In the genomic region with DNA sequence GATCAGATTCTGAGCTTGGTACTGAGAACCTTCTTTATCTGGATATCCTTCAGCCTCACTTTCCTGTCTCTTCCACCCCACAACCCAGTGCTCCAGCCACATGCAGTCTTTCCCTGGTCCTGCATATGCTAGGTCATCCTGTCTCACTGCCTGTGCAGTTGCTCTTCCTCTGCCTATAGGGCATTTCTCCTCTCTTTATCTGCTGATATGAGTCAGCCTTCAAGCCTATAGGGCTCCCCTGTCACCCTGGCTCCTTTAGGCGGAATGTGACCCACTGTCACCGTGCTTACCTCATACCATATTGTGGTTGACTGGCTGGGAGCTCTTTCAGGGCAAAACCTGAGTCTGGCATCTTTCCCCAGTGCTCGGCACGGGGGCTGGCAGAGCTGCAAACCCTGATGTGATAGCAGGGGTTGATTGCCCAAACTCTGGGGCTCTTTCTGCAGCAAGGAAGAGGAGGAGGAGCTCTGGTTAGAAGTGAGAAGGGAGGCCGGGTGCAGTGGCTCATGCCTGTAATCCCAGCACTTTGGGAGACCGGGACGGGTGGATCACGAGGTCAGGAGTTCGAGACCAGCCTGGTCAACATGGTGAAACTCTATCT, we compare ENCODE assay signal across 24 cellular contexts. TPM values are rescaled to one million over a fixed set of nuclear protein-coding genes. Genes with fewer than 3 reads are reported as not detected.
DNase-seq lines count a peak whose midpoint lies in the region; ATAC-seq, FAIRE-seq and TF ChIP-seq lines count a peak whose summit lies in the region.
"Had no signal": no experiment of that assay in that cellular context is flagged by ENCODE, and none has a peak within 500 bp of the region (broad histone marks: within the 10 kb centered on the region; RNA-seq: fewer than 3 reads in every experiment).

No MANE protein-coding gene starts in this region.

- H3K4me1 ChIP-seq in GM12878 (ENCODE audit: control insufficient read depth, insufficient read depth, low read length) = no peaks in the 10 kb centered on the region
- H3K4me1 ChIP-seq: left ventricle myocardium inferior, thyroid gland had no signal

- no peak overlapping the region for H3K4me3 Mint-ChIP-seq in stimulated activated effector memory CD8-positive, alpha-beta T cell treated with anti-CD3 and anti-CD28 coated beads, Interleukin-12 subunit alpha, Interleukin-12 subunit beta, amount 100 ng/mL, for 72 hours
- H3K4me3 Mint-ChIP-seq in activated CD8-positive, alpha-beta memory T cell treated with anti-CD3 and anti-CD28 coated beads, Interleukin-2, amount 10 ng/mL, durations not matched to agents 7 days and 5 days = no peak overlapping the region
- H3K4me3 Mint-ChIP-seq: activated naive CD4-positive, alpha-beta T cell treated with anti-CD3 and anti-CD28 coated beads, Interleukin-2, amount 50 U/mL, for 24 hours had no signal

- H3K36me3 Mint-ChIP-seq in stimulated activated effector memory CD8-positive, alpha-beta T cell treated with anti-CD3 and anti-CD28 coated beads, Interleukin-12 subunit alpha, Interleukin-12 subunit beta, amount 100 ng/mL, for 72 hours = no peaks in the 10 kb centered on the region
- H3K36me3 Mint-ChIP-seq in activated CD8-positive, alpha-beta memory T cell treated with anti-CD3 and anti-CD28 coated beads, Interleukin-2, amount 10 ng/mL, durations not matched to agents 7 days and 5 days = no peaks in the 10 kb centered on the region
- H3K36me3 Mint-ChIP-seq: activated naive CD4-positive, alpha-beta T cell treated with anti-CD3 and anti-CD28 coated beads, Interleukin-2, amount 50 U/mL, for 24 hours had no signal

- no peaks in the 10 kb centered on the region; the same call in 1 of the 2 replicates for H4K20me1 ChIP-seq in GM12878 (ENCODE audit: control insufficient read depth, insufficient read depth)

- in situ Hi-C loops in GM12878 (cut with MboI) = no loop called here

- CTCF ChIA-PET in GM12878 (lab: Yijun Ruan, JAX) = interaction anchor here (1.3 to 4.1 kb wide), 3 partner anchors 20 to 132 kb away, joined by 4 to 22 read pairs (median 5); no protein-coding TSS in a partner anchor
- CTCF ChIA-PET in activated CD8-positive, alpha-beta memory T cell treated with anti-CD3 and anti-CD28 coated beads, Interleukin-2, amount 10 ng/mL, durations not matched to agents 7 days and 5 days (lab: Charles Lee) = interaction anchor here (0.9 to 1.2 kb wide), 5 partner anchors 10 to 59 kb away, joined by 3 to 4 read pairs (median 3); no protein-coding TSS in a partner anchor

- ATAC-seq in GM12878 = peak; percentile 45; the same call in 2 of the 3 replicates
- ATAC-seq in stimulated activated effector memory CD8-positive, alpha-beta T cell treated with anti-CD3 and anti-CD28 coated beads, Interleukin-12 subunit alpha, Interleukin-12 subunit beta, amount 100 ng/mL, for 72 hours = peak; percentile 50
- ATAC-seq in activated CD8-positive, alpha-beta memory T cell treated with anti-CD3 and anti-CD28 coated beads, Interleukin-2, amount 10 ng/mL, durations not matched to agents 7 days and 5 days = no peak

- TF ChIP-seq CTCF in GM12878 (IDR thresholded peaks at IDR 0.05 in 2 of 3, conservative IDR thresholded peaks at IDR 0.05 in 1 of 3; ENCODE audit: control insufficient read depth in 2 of 3, extremely low read depth in 1 of 3, insufficient read depth in 1 of 3, low read depth in 3 of 3, low read length in 3 of 3) = no peak

- H3K27me3 Mint-ChIP-seq in activated CD8-positive, alpha-beta memory T cell treated with anti-CD3 and anti-CD28 coated beads, Interleukin-2, amount 10 ng/mL, durations not matched to agents 7 days and 5 days = no peaks in the 10 kb centered on the region
- H3K27me3 Mint-ChIP-seq: activated naive CD4-positive, alpha-beta T cell treated with anti-CD3 and anti-CD28 coated beads, Interleukin-2, amount 50 U/mL, for 24 hours had no signal

- intact Hi-C loops in GM12878 (cut with micrococcal nuclease; ENCODE audit: unreplicated experiment) = no loop called here

- no peak overlapping the region for H3K27ac ChIP-seq in GM12878 (ENCODE audit: control insufficient read depth, insufficient read depth)
- H3K27ac ChIP-seq: coronary artery, left ventricle myocardium inferior, thyroid gland had no signal

- no peak for FAIRE-seq in GM12878 (lab: Jason Lieb, UNC)
- FAIRE-seq: GM19239 had no signal

- RAD21 ChIA-PET in GM12878 (lab: Charles Lee; ENCODE audit: unreplicated experiment) = no interaction called here

- peak; percentile 22 for DNase-seq in SIG-M5 treated with dmso at 0.1 percent for 504 hours (lab: John Stamatoyannopoulos, UW; ENCODE audit: unreplicated experiment)
- DNase-seq in SIG-M5 (lab: John Stamatoyannopoulos, UW) = no peak
- peak; percentile 70 for DNase-seq in NCI-H226
- no peak for DNase-seq in GM12878 (ENCODE audit: low read depth, low spot score)
- no peak for DNase-seq in stimulated activated effector memory CD8-positive, alpha-beta T cell treated with anti-CD3 and anti-CD28 coated beads, Interleukin-12 subunit alpha, Interleukin-12 subunit beta, amount 100 ng/mL, for 72 hours (ENCODE audit: low spot score in 2 of 2)
- no peak for DNase-seq in dedifferentiated amniotic fluid mesenchymal stem cell (ENCODE audit: extremely low spot score)
- no peak for DNase-seq in kidney tubule cell (ENCODE audit: low spot score)
- no peak for DNase-seq in activated CD8-positive, alpha-beta memory T cell treated with anti-CD3 and anti-CD28 coated beads, Interleukin-2, amount 10 ng/mL, durations not matched to agents 7 days and 5 days
- DNase-seq: activated CD4-positive, alpha-beta T cell treated with anti-CD3 and anti-CD28 coated beads for 48 hours; activated T-cell treated with anti-CD3 and anti-CD28 coated beads for 4 hours; DMS79; foreskin fibroblast; HCEC 1CT; left ventricle myocardium inferior; NCI-H187; NCI-H446; SHP77 treated with DMSO at 0.1 percent for 48 hours; T-helper 9 cell; thyroid gland had no signal

- no peaks in the 10 kb centered on the region for H3K9me3 ChIP-seq in GM12878 (replicated peaks; ENCODE audit: control insufficient read depth, insufficient read depth, low read length)
- H3K9me3 ChIP-seq: left ventricle myocardium inferior, thyroid gland had no signal

- WGBS in GM12878 (ENCODE audit: insufficient coverage, insufficient replicate concordance, low lambda C conversion rate, missing lambda C conversion rate) = 52% methylated on average over 9 of the region's 9 CpGs

- H3K4me1 Mint-ChIP-seq in stimulated activated effector memory CD8-positive, alpha-beta T cell treated with anti-CD3 and anti-CD28 coated beads, Interleukin-12 subunit alpha, Interleukin-12 subunit beta, amount 100 ng/mL, for 72 hours = no peaks in the 10 kb centered on the region
- no peaks in the 10 kb centered on the region for H3K4me1 Mint-ChIP-seq in activated CD8-positive, alpha-beta memory T cell treated with anti-CD3 and anti-CD28 coated beads, Interleukin-2, amount 10 ng/mL, durations not matched to agents 7 days and 5 days
- H3K4me1 Mint-ChIP-seq: activated naive CD4-positive, alpha-beta T cell treated with anti-CD3 and anti-CD28 coated beads, Interleukin-2, amount 50 U/mL, for 24 hours had no signal

- SMC1A ChIA-PET in GM12878 (lab: Charles Lee; ENCODE audit: uncharacterized antibody, unreplicated experiment) = interaction anchor here (0.9 to 2.6 kb wide), 3 partner anchors 10 to 21 kb away, joined by 3 to 8 read pairs (median 3); no protein-coding TSS in a partner anchor

- H3K36me3 ChIP-seq in GM12878 (ENCODE audit: control insufficient read depth in 2 of 2, insufficient read depth in 2 of 2, low read length in 1 of 2) = no peaks in the 10 kb centered on the region
- H3K36me3 ChIP-seq: left ventricle myocardium inferior, thyroid gland had no signal

- no peak for TF ChIP-seq POLR2A in GM12878 (IDR thresholded peaks at IDR 0.05; ENCODE audit: low read depth, low read length)

- TF ChIP-seq RAD21 in GM12878 (IDR thresholded peaks at IDR 0.05; ENCODE audit: insufficient read depth, low read depth, low read length) = no peak

- no peak overlapping the region for H2AFZ ChIP-seq in GM12878 (ENCODE audit: control insufficient read depth, low read depth, low read length)

- no peaks in the 10 kb centered on the region for H3K79me2 ChIP-seq in GM12878 (ENCODE audit: control insufficient read depth, insufficient read depth, low read length)

- BruUV-seq in GM12878 (replicated peaks; lab: Mats Ljungman, UMichigan) = no TSS peak

- TF ChIP-seq EP300 in GM12878 (IDR thresholded peaks at IDR 0.05; ENCODE audit: borderline replicate concordance in 1 of 2, control insufficient read depth in 1 of 2, low read depth in 2 of 2, low read length in 2 of 2) = no peak

- no peak overlapping the region for H3K4me2 ChIP-seq in GM12878 (ENCODE audit: control insufficient read depth, insufficient read depth)
- H3K4me2 ChIP-seq: smooth muscle cell had no signal

- POLR2A ChIA-PET in GM12878 (lab: Charles Lee) = no interaction called here

- no peaks in the 10 kb centered on the region for H3K27me3 ChIP-seq in GM12878 (replicated peaks in 1 of 2; ENCODE audit: control insufficient read depth in 2 of 2, insufficient read depth in 2 of 2, low read length in 1 of 2)
- H3K27me3 ChIP-seq: thyroid gland had no signal

- no peak overlapping the region for H3K4me3 ChIP-seq in GM12878
- H3K4me3 ChIP-seq: coronary artery, left ventricle myocardium inferior, smooth muscle cell, thyroid gland had no signal

- H3K27ac Mint-ChIP-seq in stimulated activated effector memory CD8-positive, alpha-beta T cell treated with anti-CD3 and anti-CD28 coated beads, Interleukin-12 subunit alpha, Interleukin-12 subunit beta, amount 100 ng/mL, for 72 hours = peak overlapping the region; percentile 54
- no peak overlapping the region for H3K27ac Mint-ChIP-seq in activated CD8-positive, alpha-beta memory T cell treated with anti-CD3 and anti-CD28 coated beads, Interleukin-2, amount 10 ng/mL, durations not matched to agents 7 days and 5 days
- H3K27ac Mint-ChIP-seq: activated naive CD4-positive, alpha-beta T cell treated with anti-CD3 and anti-CD28 coated beads, Interleukin-2, amount 50 U/mL, for 24 hours had no signal

- no peak overlapping the region for H3K9ac ChIP-seq in GM12878 (ENCODE audit: control insufficient read depth, insufficient read depth, low read length)

- H3K9me3 Mint-ChIP-seq in stimulated activated effector memory CD8-positive, alpha-beta T cell treated with anti-CD3 and anti-CD28 coated beads, Interleukin-12 subunit alpha, Interleukin-12 subunit beta, amount 100 ng/mL, for 72 hours = no peaks in the 10 kb centered on the region
- no peaks in the 10 kb centered on the region for H3K9me3 Mint-ChIP-seq in activated CD8-positive, alpha-beta memory T cell treated with anti-CD3 and anti-CD28 coated beads, Interleukin-2, amount 10 ng/mL, durations not matched to agents 7 days and 5 days (ENCODE audit: low read depth)
- H3K9me3 Mint-ChIP-seq: activated naive CD4-positive, alpha-beta T cell treated with anti-CD3 and anti-CD28 coated beads, Interleukin-2, amount 50 U/mL, for 24 hours had no signal

RNA-seq across cellular contexts. Expression of gene MEI1, which starts 26.3 kb away (rescaled TPM):
- total RNA-seq in GM12878 (2013; cell fraction: nucleolus; rRNA removed) = 33.1 and 40.8 TPM in 2 replicates
- total RNA-seq in GM12878 (2014; rRNA removed) = 33.4 and 42.2 TPM in 2 replicates
- 28.1 and 30.3 TPM in 2 replicates for total RNA-seq in GM12878 (2014; rRNA removed; fragmentation: Illumina TruSeq; extraction: Trizol)
- total RNA-seq in GM12878 (2021) = 31.0 and 33.1 TPM in 2 replicates
- polyA plus RNA-seq in GM12878 (2011; ENCODE audit: low read depth) = 49.4 TPM
- polyA plus RNA-seq in GM12878 (2011; rRNA removed) = 30.6 and 33.9 TPM in 2 replicates
- 47.3 and 55.1 TPM in 2 replicates for polyA plus RNA-seq in GM12878 (2011; cell fraction: cytosol; rRNA removed)
- polyA plus RNA-seq in GM12878 (2011; cell fraction: nucleus; rRNA removed) = 44.9 and 61.2 TPM in 2 replicates
- 45.8 and 48.1 TPM in 2 replicates for polyA plus RNA-seq in GM12878 (2012)
- 19.2 and 27.9 TPM in 2 replicates for polyA plus RNA-seq in GM12878 (2014; fragmentation: Illumina TruSeq; extraction: Trizol)
- 10 to 100 TPM; 32.3 to 37.7 TPM for polyA plus RNA-seq in GM12878 (2014; fragmentation: Nextera tagmentation; extraction: Ambion mirVana)
- polyA plus RNA-seq in GM12878 (2014; rRNA removed) = 44.8 and 47.3 TPM in 2 replicates
- polyA plus RNA-seq in GM12878 (2016; fragmentation: Nextera tagmentation; extraction: Ambion mirVana) = 10 to 100 TPM; 48.8 to 48.9 TPM
- 25.2 and 39.6 TPM in 2 replicates for polyA minus RNA-seq in GM12878 (2011; rRNA and poly(A)+ RNA removed)
- 7.6 and 14.7 TPM in 2 replicates for polyA minus RNA-seq in GM12878 (2011; cell fraction: cytosol; rRNA and poly(A)+ RNA removed)
- 21.6 and 23.9 TPM in 2 replicates for polyA minus RNA-seq in GM12878 (2011; cell fraction: nucleus; rRNA and poly(A)+ RNA removed)
- 10 to 100 TPM; 37.3 to 45.9 TPM for total RNA-seq in activated CD8-positive, alpha-beta memory T cell treated with anti-CD3 and anti-CD28 coated beads, Interleukin-2, amount 10 ng/mL, durations not matched to agents 7 days and 5 days
- total RNA-seq: HT-29 had no signal

RNA-seq across cellular contexts. Expression of gene SNU13, which starts 36.9 kb away (rescaled TPM):
- 43.0 and 51.7 TPM in 2 replicates for total RNA-seq in GM12878 (2013; cell fraction: nucleolus; rRNA removed)
- total RNA-seq in GM12878 (2014; rRNA removed) (196 and 204 TPM in 2 replicates), GM12878 (2014; rRNA removed; fragmentation: Illumina TruSeq; extraction: Trizol) (153 and 157 TPM in 2 replicates), GM12878 (2021) (232 and 236 TPM in 2 replicates)
- 192 TPM for polyA plus RNA-seq in GM12878 (2011; ENCODE audit: low read depth)
- polyA plus RNA-seq in GM12878 (2011; rRNA removed) (158 and 265 TPM in 2 replicates), GM12878 (2014; fragmentation: Illumina TruSeq; extraction: Trizol) (123 and 211 TPM in 2 replicates), GM12878 (2014; fragmentation: Nextera tagmentation; extraction: Ambion mirVana) (100 to 1,000 TPM; 611 to 870 TPM), GM12878 (2014; rRNA removed) (246 and 249 TPM in 2 replicates), GM12878 (2016; fragmentation: Nextera tagmentation; extraction: Ambion mirVana) (100 to 1,000 TPM; 457 to 472 TPM)
- 270 and 433 TPM in 2 replicates for polyA plus RNA-seq in GM12878 (2011; cell fraction: cytosol; rRNA removed)
- 170 and 206 TPM in 2 replicates for polyA plus RNA-seq in GM12878 (2011; cell fraction: nucleus; rRNA removed)
- polyA plus RNA-seq in GM12878 (2012) = 142 and 149 TPM in 2 replicates
- polyA minus RNA-seq in GM12878 (2011; rRNA and poly(A)+ RNA removed) = 105 and 142 TPM in 2 replicates
- 37.7 and 51.7 TPM in 2 replicates for polyA minus RNA-seq in GM12878 (2011; cell fraction: cytosol; rRNA and poly(A)+ RNA removed)
- 27.7 and 41.9 TPM in 2 replicates for polyA minus RNA-seq in GM12878 (2011; cell fraction: nucleus; rRNA and poly(A)+ RNA removed)
- 100 to 1,000 TPM; 176 to 193 TPM for total RNA-seq in activated CD8-positive, alpha-beta memory T cell treated with anti-CD3 and anti-CD28 coated beads, Interleukin-2, amount 10 ng/mL, durations not matched to agents 7 days and 5 days

Comparison
In these comparisons a context has a peak if more than half of its experiments do, and no peak if none do; other contexts are left out.
1. DNase-seq: peak in SIG-M5 treated with dmso at 0.1 percent for 504 hours (single experiment) and NCI-H226 (single experiment); none in SIG-M5 (single experiment), GM12878 (single experiment), stimulated activated effector memory CD8-positive, alpha-beta T cell treated with anti-CD3 and anti-CD28 coated beads, Interleukin-12 subunit alpha, Interleukin-12 subunit beta, amount 100 ng/mL, for 72 hours (0 of 2), dedifferentiated amniotic fluid mesenchymal stem cell (single experiment), kidney tubule cell (single experiment) and activated CD8-positive, alpha-beta memory T cell treated with anti-CD3 and anti-CD28 coated beads, Interleukin-2, amount 10 ng/mL, durations not matched to agents 7 days and 5 days (single experiment).